10 cellular contexts compared by ENCODE assay signal in the genomic region with DNA sequence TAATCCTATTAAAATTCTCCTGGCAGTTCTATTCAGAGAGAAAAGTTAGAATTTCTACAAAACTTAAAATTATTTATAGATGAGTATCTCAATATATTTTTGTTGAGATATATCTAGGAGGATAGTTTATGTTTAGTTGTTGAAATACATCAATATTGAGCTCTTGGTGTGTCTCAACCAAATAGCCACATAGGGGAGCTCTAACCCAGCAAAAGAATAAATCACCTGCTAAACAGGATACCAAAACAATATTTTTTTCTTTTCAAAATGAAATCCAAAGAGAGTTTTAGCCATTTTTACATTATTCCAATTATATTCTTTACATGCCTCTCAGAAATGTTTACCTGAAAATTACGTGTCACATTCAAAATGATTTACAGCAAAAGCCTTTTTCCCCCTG.
DNase-seq lines count a peak whose midpoint lies in the region; ATAC-seq and TF ChIP-seq lines count a peak whose summit lies in the region.
"Had no signal": no experiment of that assay in that cellular context is flagged by ENCODE, and none has a peak within 500 bp of the region (broad histone marks: within the 10 kb centered on the region; RNA-seq: fewer than 3 reads in every experiment).

No MANE protein-coding gene starts in this region.

- no peak for ATAC-seq in stimulated activated naive B cell treated with anti-CD40 and anti-IgM and Interleukin-4, amounts not matched to agents 10 μg/mL and 1 μg/mL and 100 μg/mL, for 72 hours (replicated peaks)
- ATAC-seq in stimulated activated naive CD8-positive, alpha-beta T cell treated with anti-CD3 and anti-CD28 coated beads, Interleukin-15, amount 100 ng/mL, for 72 hours: no peak
- ATAC-seq: activated CD4-positive, alpha-beta T cell treated with anti-CD3 and anti-CD28 coated beads for 36 hours had no signal

- no peak overlapping the region for H3K4me2 ChIP-seq in OCI-LY7 (ENCODE audit: low read length)

- no peak overlapping the region for H3K27ac Mint-ChIP-seq in stimulated activated naive B cell treated with anti-CD40 and anti-IgM and Interleukin-4, amounts not matched to agents 10 μg/mL and 1 μg/mL and 100 μg/mL, for 72 hours
- H3K27ac Mint-ChIP-seq in stimulated activated naive CD8-positive, alpha-beta T cell treated with anti-CD3 and anti-CD28 coated beads, Interleukin-15, amount 100 ng/mL, for 72 hours: no peak overlapping the region
- H3K27ac Mint-ChIP-seq: activated CD4-positive, alpha-beta T cell treated with anti-CD3 and anti-CD28 coated beads for 36 hours; IgD-negative memory B cell had no signal

- no TSS peak for BruUV-seq in OCI-LY7 (replicated peaks; lab: Mats Ljungman, UMichigan)

- no peaks in the 10 kb centered on the region for H3K4me1 ChIP-seq in OCI-LY7 (ENCODE audit: insufficient read depth, low read length, poor library complexity, severe bottlenecking)

- intact Hi-C loops in OCI-LY7 (cut with micrococcal nuclease; ENCODE audit: unreplicated experiment): no loop called here

- no peak overlapping the region for H3K4me3 ChIP-seq in OCI-LY7 (ENCODE audit: low read depth, low read length, poor library complexity, severe bottlenecking)

- H2AFZ ChIP-seq in OCI-LY7 (ENCODE audit: low read length): no peak overlapping the region

- DNase-seq in COLO668 (lab: John Stamatoyannopoulos, UW; ENCODE audit: unreplicated experiment) (peak; percentile 17), HPDE6-E6E7 (ENCODE audit: extremely low spot score) (peak; percentile 6), OCI-LY7 (ENCODE audit: low spot score) (peak; percentile 17), fibroblast of peridontal ligament (ENCODE audit: extremely low read depth) (peak; percentile 30), SW480 (ENCODE audit: low spot score) (no peak), DMS79 treated with DMSO at 0.1 percent for 48 hours (lab: John Stamatoyannopoulos, UW) (no peak)
- no peak for DNase-seq in stimulated activated naive B cell treated with anti-CD40 and anti-IgM and Interleukin-4, amounts not matched to agents 10 μg/mL and 1 μg/mL and 100 μg/mL, for 72 hours
- DNase-seq in stimulated activated naive CD8-positive, alpha-beta T cell treated with anti-CD3 and anti-CD28 coated beads, Interleukin-15, amount 100 ng/mL, for 72 hours: no peak
- DNase-seq: activated CD4-positive, alpha-beta T cell treated with anti-CD3 and anti-CD28 coated beads for 36 hours had no signal

- H3K79me2 ChIP-seq in OCI-LY7 (ENCODE audit: insufficient read depth, low read depth, low read length): no peaks in the 10 kb centered on the region

- H3K4me1 Mint-ChIP-seq in stimulated activated naive B cell treated with anti-CD40 and anti-IgM and Interleukin-4, amounts not matched to agents 10 μg/mL and 1 μg/mL and 100 μg/mL, for 72 hours: no peaks in the 10 kb centered on the region
- no peaks in the 10 kb centered on the region for H3K4me1 Mint-ChIP-seq in stimulated activated naive CD8-positive, alpha-beta T cell treated with anti-CD3 and anti-CD28 coated beads, Interleukin-15, amount 100 ng/mL, for 72 hours
- H3K4me1 Mint-ChIP-seq: activated CD4-positive, alpha-beta T cell treated with anti-CD3 and anti-CD28 coated beads for 36 hours; IgD-negative memory B cell had no signal

- H3K27me3 Mint-ChIP-seq in stimulated activated naive B cell treated with anti-CD40 and anti-IgM and Interleukin-4, amounts not matched to agents 10 μg/mL and 1 μg/mL and 100 μg/mL, for 72 hours: no peaks in the 10 kb centered on the region
- H3K27me3 Mint-ChIP-seq in stimulated activated naive CD8-positive, alpha-beta T cell treated with anti-CD3 and anti-CD28 coated beads, Interleukin-15, amount 100 ng/mL, for 72 hours: no peaks in the 10 kb centered on the region
- H3K27me3 Mint-ChIP-seq: activated CD4-positive, alpha-beta T cell treated with anti-CD3 and anti-CD28 coated beads for 36 hours; IgD-negative memory B cell had no signal

- H4K20me1 ChIP-seq in OCI-LY7 (ENCODE audit: insufficient read depth, low read length): no peaks in the 10 kb centered on the region

- H3K4me3 Mint-ChIP-seq in stimulated activated naive B cell treated with anti-CD40 and anti-IgM and Interleukin-4, amounts not matched to agents 10 μg/mL and 1 μg/mL and 100 μg/mL, for 72 hours: no peak overlapping the region
- H3K4me3 Mint-ChIP-seq in stimulated activated naive CD8-positive, alpha-beta T cell treated with anti-CD3 and anti-CD28 coated beads, Interleukin-15, amount 100 ng/mL, for 72 hours: no peak overlapping the region
- H3K4me3 Mint-ChIP-seq: activated CD4-positive, alpha-beta T cell treated with anti-CD3 and anti-CD28 coated beads for 36 hours; IgD-negative memory B cell had no signal

- peak; percentile 84 for TF ChIP-seq CTCF in OCI-LY7 (conservative IDR thresholded peaks at IDR 0.05; ENCODE audit: low read length)

- H3K36me3 ChIP-seq in OCI-LY7 (ENCODE audit: insufficient read depth, low read length): no peaks in the 10 kb centered on the region

- no peaks in the 10 kb centered on the region for H3K9me2 ChIP-seq in OCI-LY7 (ENCODE audit: insufficient read depth, low read length)

- no peaks in the 10 kb centered on the region for H3K9me3 Mint-ChIP-seq in stimulated activated naive B cell treated with anti-CD40 and anti-IgM and Interleukin-4, amounts not matched to agents 10 μg/mL and 1 μg/mL and 100 μg/mL, for 72 hours
- H3K9me3 Mint-ChIP-seq in stimulated activated naive CD8-positive, alpha-beta T cell treated with anti-CD3 and anti-CD28 coated beads, Interleukin-15, amount 100 ng/mL, for 72 hours: no peaks in the 10 kb centered on the region

- no peaks in the 10 kb centered on the region for H3K9me3 ChIP-seq in OCI-LY7 (ENCODE audit: low read length)

- H3K36me3 Mint-ChIP-seq in stimulated activated naive B cell treated with anti-CD40 and anti-IgM and Interleukin-4, amounts not matched to agents 10 μg/mL and 1 μg/mL and 100 μg/mL, for 72 hours: no peaks in the 10 kb centered on the region
- H3K36me3 Mint-ChIP-seq: IgD-negative memory B cell had no signal

- no peak overlapping the region for H3K27ac ChIP-seq in OCI-LY7 (ENCODE audit: low read depth, low read length, poor library complexity, severe bottlenecking)

- POLR2A ChIA-PET in OCI-LY7 (lab: Charles Lee): interaction anchor here (0.5 to 0.7 kb wide), 4 partner anchors 21 to 1592 kb away, joined by 3 to 4 read pairs (median 3); no protein-coding TSS in a partner anchor

- CTCF ChIA-PET in OCI-LY7 (lab: Charles Lee; ENCODE audit: unreplicated experiment): no interaction called here

Comparison
In these comparisons a context has a peak if more than half of its experiments do, and no peak if none do; other contexts are left out.
1. DNase-seq: peak in COLO668 (single experiment), HPDE6-E6E7 (single experiment), OCI-LY7 (single experiment) and fibroblast of peridontal ligament (single experiment); none in SW480 (single experiment), stimulated activated naive B cell treated with anti-CD40 and anti-IgM and Interleukin-4, amounts not matched to agents 10 μg/mL and 1 μg/mL and 100 μg/mL, for 72 hours (single experiment), stimulated activated naive CD8-positive, alpha-beta T cell treated with anti-CD3 and anti-CD28 coated beads, Interleukin-15, amount 100 ng/mL, for 72 hours (0 of 2) and DMS79 treated with DMSO at 0.1 percent for 48 hours (single experiment).